ENCODE assay signal across 17 cellular contexts in the genomic region with DNA sequence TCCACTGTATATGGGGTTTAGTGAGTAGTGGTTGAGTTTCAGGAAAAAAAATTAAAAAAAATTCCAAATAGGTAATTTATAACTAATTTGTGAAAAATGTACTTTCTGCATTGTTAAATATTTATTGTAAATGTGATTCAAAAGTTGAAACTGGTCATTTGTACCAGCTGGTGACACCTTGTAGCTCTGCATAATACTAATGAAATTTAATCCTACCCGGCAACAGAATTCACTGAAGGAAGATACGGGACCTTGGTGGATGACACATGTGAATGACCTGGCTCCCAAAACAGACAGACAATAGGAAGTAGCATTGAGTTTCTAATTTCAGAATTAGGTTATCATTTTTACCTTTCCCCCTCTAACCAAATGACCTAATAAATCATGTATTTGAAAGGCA.
"Had no signal": no experiment of that assay in that cellular context is flagged by ENCODE, and none has a peak within 500 bp of the region (broad histone marks: within the 10 kb centered on the region; RNA-seq: fewer than 3 reads in every experiment).

No MANE protein-coding gene starts in this region.

- H3K27ac ChIP-seq: adrenal gland, body of pancreas, hepatocyte, psoas muscle, sigmoid colon had no signal

- H3K36me3 ChIP-seq: adrenal gland, sigmoid colon had no signal

- H3K4me1 ChIP-seq: adrenal gland, body of pancreas, psoas muscle had no signal

- FAIRE-seq: kidney, TTC549 had no signal

- H3K27me3 ChIP-seq: adrenal gland, body of pancreas, hepatocyte, sigmoid colon had no signal

- H3K4me3 ChIP-seq: adrenal gland, body of pancreas, hepatocyte, psoas muscle, sigmoid colon had no signal

- DNase-seq: activated B cell treated with CpG ODN at 0.5 μM for 24 hours; activated CD4-positive, alpha-beta T cell treated with anti-CD3 and anti-CD28 coated beads, Interleukin-2, amount 10 ng/mL, durations not matched to agents 24 days and 14 days; activated CD8-positive, alpha-beta memory T cell treated with anti-CD3 and anti-CD28 coated beads for 24 hours; activated naive CD4-positive, alpha-beta T cell treated with anti-CD3 and anti-CD28 coated beads, Interleukin-2, amount 50 U/mL, for 16 hours; adrenal gland; body of pancreas; effector memory CD8-positive, alpha-beta T cell; erythroblast; kidney; nephron progenitor cell; psoas muscle; sigmoid colon; stimulated activated CD4-positive, alpha-beta T cell treated with anti-CD3 and anti-CD28 coated beads, Interleukin-12 subunit alpha, Interleukin-12 subunit beta, amount 100 ng/mL, for 4 hours; stimulated activated CD4-positive, alpha-beta T cell treated with anti-CD3 and anti-CD28 coated beads, Interleukin-2, amount 100 ng/mL, for 48 hours; stimulated activated naive CD4-positive, alpha-beta T cell treated with Interleukin-2 at 50 U/mL for 16 hours had no signal

- H3K9me3 ChIP-seq: adrenal gland, body of pancreas, psoas muscle, sigmoid colon had no signal

- ATAC-seq: body of pancreas; effector memory CD8-positive, alpha-beta T cell; psoas muscle had no signal
